ENCODE assay signal across 2 cellular contexts in the genomic region with DNA sequence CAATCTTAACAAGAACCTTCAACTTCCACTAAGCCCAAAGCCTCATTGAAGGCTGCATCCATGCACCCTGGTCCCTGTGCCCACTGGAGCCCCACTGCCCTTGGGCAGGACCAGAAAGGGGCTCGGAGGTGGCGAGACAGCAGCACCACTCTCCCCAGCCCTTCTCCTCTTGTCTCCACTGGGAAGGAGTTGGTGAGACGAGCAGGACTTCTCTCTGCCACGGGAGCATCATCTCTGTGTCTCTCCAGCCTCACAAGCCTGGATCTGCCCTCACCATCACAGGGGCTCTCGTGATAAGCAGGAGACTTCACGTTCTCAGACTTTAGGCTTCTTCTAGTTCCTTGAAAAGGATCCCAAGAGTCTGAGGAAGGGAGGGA.
TF ChIP-seq lines count a peak whose summit lies in the region.

No MANE protein-coding gene starts in this region.

TF ChIP-seq in IMR-90, 13 proteins besides CTCF, POLR2A, EP300 and RAD21:
- no peak for TF ChIP-seq RFX5 (IDR thresholded peaks at IDR 0.05; ENCODE audit: low read depth, low read length)
- TF ChIP-seq RCOR1 (IDR thresholded peaks at IDR 0.05; ENCODE audit: insufficient replicate concordance, low read length), result no peak

TF ChIP-seq in H1, 55 proteins besides CTCF, POLR2A, EP300 and RAD21:
- TF ChIP-seq ZNF274 (IDR thresholded peaks at IDR 0.05; ENCODE audit: borderline replicate concordance, extremely low read depth, low read length), result no peak
- no peak for TF ChIP-seq CHD2 (IDR thresholded peaks at IDR 0.05; ENCODE audit: low read length)
- TF ChIP-seq, protein P1, sequence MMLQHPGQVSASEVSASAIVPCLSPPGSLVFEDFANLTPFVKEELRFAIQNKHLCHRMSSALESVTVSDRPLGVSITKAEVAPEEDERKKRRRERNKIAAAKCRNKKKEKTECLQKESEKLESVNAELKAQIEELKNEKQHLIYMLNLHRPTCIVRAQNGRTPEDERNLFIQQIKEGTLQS (IDR thresholded peaks at IDR 0.05; ENCODE audit: insufficient read depth, low read depth, low read length), result no peak
- no peak for TF ChIP-seq HDAC6 (IDR thresholded peaks at IDR 0.05; ENCODE audit: low read depth, low read length)
- TF ChIP-seq, protein P2, sequence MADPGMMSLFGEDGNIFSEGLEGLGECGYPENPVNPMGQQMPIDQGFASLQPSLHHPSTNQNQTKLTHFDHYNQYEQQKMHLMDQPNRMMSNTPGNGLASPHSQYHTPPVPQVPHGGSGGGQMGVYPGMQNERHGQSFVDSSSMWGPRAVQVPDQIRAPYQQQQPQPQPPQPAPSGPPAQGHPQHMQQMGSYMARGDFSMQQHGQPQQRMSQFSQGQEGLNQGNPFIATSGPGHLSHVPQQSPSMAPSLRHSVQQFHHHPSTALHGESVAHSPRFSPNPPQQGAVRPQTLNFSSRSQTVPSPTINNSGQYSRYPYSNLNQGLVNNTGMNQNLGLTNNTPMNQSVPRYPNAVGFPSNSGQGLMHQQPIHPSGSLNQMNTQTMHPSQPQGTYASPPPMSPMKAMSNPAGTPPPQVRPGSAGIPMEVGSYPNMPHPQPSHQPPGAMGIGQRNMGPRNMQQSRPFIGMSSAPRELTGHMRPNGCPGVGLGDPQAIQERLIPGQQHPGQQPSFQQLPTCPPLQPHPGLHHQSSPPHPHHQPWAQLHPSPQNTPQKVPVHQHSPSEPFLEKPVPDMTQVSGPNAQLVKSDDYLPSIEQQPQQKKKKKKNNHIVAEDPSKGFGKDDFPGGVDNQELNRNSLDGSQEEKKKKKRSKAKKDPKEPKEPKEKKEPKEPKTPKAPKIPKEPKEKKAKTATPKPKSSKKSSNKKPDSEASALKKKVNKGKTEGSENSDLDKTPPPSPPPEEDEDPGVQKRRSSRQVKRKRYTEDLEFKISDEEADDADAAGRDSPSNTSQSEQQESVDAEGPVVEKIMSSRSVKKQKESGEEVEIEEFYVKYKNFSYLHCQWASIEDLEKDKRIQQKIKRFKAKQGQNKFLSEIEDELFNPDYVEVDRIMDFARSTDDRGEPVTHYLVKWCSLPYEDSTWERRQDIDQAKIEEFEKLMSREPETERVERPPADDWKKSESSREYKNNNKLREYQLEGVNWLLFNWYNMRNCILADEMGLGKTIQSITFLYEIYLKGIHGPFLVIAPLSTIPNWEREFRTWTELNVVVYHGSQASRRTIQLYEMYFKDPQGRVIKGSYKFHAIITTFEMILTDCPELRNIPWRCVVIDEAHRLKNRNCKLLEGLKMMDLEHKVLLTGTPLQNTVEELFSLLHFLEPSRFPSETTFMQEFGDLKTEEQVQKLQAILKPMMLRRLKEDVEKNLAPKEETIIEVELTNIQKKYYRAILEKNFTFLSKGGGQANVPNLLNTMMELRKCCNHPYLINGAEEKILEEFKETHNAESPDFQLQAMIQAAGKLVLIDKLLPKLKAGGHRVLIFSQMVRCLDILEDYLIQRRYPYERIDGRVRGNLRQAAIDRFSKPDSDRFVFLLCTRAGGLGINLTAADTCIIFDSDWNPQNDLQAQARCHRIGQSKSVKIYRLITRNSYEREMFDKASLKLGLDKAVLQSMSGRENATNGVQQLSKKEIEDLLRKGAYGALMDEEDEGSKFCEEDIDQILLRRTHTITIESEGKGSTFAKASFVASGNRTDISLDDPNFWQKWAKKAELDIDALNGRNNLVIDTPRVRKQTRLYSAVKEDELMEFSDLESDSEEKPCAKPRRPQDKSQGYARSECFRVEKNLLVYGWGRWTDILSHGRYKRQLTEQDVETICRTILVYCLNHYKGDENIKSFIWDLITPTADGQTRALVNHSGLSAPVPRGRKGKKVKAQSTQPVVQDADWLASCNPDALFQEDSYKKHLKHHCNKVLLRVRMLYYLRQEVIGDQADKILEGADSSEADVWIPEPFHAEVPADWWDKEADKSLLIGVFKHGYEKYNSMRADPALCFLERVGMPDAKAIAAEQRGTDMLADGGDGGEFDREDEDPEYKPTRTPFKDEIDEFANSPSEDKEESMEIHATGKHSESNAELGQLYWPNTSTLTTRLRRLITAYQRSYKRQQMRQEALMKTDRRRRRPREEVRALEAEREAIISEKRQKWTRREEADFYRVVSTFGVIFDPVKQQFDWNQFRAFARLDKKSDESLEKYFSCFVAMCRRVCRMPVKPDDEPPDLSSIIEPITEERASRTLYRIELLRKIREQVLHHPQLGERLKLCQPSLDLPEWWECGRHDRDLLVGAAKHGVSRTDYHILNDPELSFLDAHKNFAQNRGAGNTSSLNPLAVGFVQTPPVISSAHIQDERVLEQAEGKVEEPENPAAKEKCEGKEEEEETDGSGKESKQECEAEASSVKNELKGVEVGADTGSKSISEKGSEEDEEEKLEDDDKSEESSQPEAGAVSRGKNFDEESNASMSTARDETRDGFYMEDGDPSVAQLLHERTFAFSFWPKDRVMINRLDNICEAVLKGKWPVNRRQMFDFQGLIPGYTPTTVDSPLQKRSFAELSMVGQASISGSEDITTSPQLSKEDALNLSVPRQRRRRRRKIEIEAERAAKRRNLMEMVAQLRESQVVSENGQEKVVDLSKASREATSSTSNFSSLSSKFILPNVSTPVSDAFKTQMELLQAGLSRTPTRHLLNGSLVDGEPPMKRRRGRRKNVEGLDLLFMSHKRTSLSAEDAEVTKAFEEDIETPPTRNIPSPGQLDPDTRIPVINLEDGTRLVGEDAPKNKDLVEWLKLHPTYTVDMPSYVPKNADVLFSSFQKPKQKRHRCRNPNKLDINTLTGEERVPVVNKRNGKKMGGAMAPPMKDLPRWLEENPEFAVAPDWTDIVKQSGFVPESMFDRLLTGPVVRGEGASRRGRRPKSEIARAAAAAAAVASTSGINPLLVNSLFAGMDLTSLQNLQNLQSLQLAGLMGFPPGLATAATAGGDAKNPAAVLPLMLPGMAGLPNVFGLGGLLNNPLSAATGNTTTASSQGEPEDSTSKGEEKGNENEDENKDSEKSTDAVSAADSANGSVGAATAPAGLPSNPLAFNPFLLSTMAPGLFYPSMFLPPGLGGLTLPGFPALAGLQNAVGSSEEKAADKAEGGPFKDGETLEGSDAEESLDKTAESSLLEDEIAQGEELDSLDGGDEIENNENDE (IDR thresholded peaks at IDR 0.05; ENCODE audit: insufficient replicate concordance, low read length), result no peak
- no peak for TF ChIP-seq EGR1 (IDR thresholded peaks at IDR 0.05; ENCODE audit: borderline replicate concordance, low read depth, low read length)
- TF ChIP-seq HDAC2 (IDR thresholded peaks at IDR 0.05; ENCODE audit: borderline replicate concordance in 1 of 2, low read depth in 2 of 2, low read length in 2 of 2), result no peak
- no peak for TF ChIP-seq RNF2 (IDR thresholded peaks at IDR 0.05; ENCODE audit: borderline replicate concordance, low read depth, low read length, missing control alignments, poor library complexity, severe bottlenecking)
- TF ChIP-seq NANOG (IDR thresholded peaks at IDR 0.05; ENCODE audit: insufficient read depth, low read depth, low read length, poor library complexity, severe bottlenecking), result no peak
- TF ChIP-seq TEAD4 (IDR thresholded peaks at IDR 0.05; ENCODE audit: low read depth, low read length), result no peak
- TF ChIP-seq EZH2 (IDR thresholded peaks at IDR 0.05; ENCODE audit: low read depth, low read length, severe bottlenecking), result no peak
- TF ChIP-seq, protein P3, sequence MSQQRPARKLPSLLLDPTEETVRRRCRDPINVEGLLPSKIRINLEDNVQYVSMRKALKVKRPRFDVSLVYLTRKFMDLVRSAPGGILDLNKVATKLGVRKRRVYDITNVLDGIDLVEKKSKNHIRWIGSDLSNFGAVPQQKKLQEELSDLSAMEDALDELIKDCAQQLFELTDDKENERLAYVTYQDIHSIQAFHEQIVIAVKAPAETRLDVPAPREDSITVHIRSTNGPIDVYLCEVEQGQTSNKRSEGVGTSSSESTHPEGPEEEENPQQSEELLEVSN (IDR thresholded peaks at IDR 0.05), result no peak
- no peak for TF ChIP-seq BCL11A (IDR thresholded peaks at IDR 0.05; ENCODE audit: low read depth in 2 of 2, low read length in 2 of 2)
